Comparison of ENCODE assay signal across 11 cellular contexts in genomic region chr11:60182546-60183330, GRCh38. TPM values are rescaled to one million over a fixed set of nuclear protein-coding genes. Genes with fewer than 3 reads are reported as not detected.
DNase-seq lines count a peak whose midpoint lies in the region; ATAC-seq and TF ChIP-seq lines count a peak whose summit lies in the region.
"Had no signal": no experiment of that assay in that cellular context is flagged by ENCODE, and none has a peak within 500 bp of the region (broad histone marks: within the 10 kb centered on the region; RNA-seq: fewer than 3 reads in every experiment).

MS4A6A (minus strand) TSS chr11:60183083; CDS start chr11:60181727, 1,356 bp downstream.

- H3K36me3 ChIP-seq in PC-9 (ENCODE audit: low read depth): no peaks in the 10 kb centered on the region
- no peaks in the 10 kb centered on the region for H3K36me3 ChIP-seq in naive thymus-derived CD4-positive, alpha-beta T cell (ENCODE audit: control insufficient read depth in 2 of 3, insufficient read depth in 3 of 3, low read length in 3 of 3)
- no peaks in the 10 kb centered on the region for H3K36me3 ChIP-seq in upper lobe of left lung

- H2AFZ ChIP-seq in PC-9: peak within 1 kb of the TSS; percentile 50; the same call in 1 of the 2 replicates

- CTCF ChIA-PET in PC-9 (lab: Charles Lee): interaction anchor here (0.6 kb wide), 1 partner anchor 1007 kb away, joined by 5 read pairs; no protein-coding TSS in a partner anchor
- CTCF ChIA-PET in naive thymus-derived CD4-positive, alpha-beta T cell (lab: Charles Lee): no interaction called here

- no peak within 1 kb of the TSS for H3K4me2 ChIP-seq in PC-9

- H3K27ac Mint-ChIP-seq in naive thymus-derived CD4-positive, alpha-beta T cell: no peak within 1 kb of the TSS

- no peaks in the 10 kb centered on the region for H3K4me1 ChIP-seq in PC-9 (replicated peaks; ENCODE audit: insufficient read depth)
- H3K4me1 ChIP-seq in naive thymus-derived CD4-positive, alpha-beta T cell (ENCODE audit: control insufficient read depth in 2 of 2, insufficient read depth in 2 of 2, low read length in 2 of 2): no peaks in the 10 kb centered on the region
- H3K4me1 ChIP-seq in upper lobe of left lung: no peaks in the 10 kb centered on the region

- 58 to 64% methylated on average over 10 of the region's 10 CpGs for WGBS in upper lobe of left lung, 2 donors

- H4K20me1 ChIP-seq in PC-9 (ENCODE audit: insufficient read depth): no peaks in the 10 kb centered on the region

- DNase-seq in PC-9 (no peak), epithelial cell of esophagus (ENCODE audit: low read depth) (peak; percentile 57), upper lobe of left lung (no peak), D341Med (ENCODE audit: low spot score) (no peak), activated gamma-delta T cell (lab: John Stamatoyannopoulos, UW) (no peak), H4 (ENCODE audit: low spot score) (no peak)
- no peak for DNase-seq in naive thymus-derived CD4-positive, alpha-beta T cell
- DNase-seq: activated effector memory CD4-positive, alpha-beta T cell treated with anti-CD3 and anti-CD28 coated beads, Interleukin-2, amount 50 U/mL, for 16 hours; NCI-H187 treated with DMSO at 0.1 percent for 48 hours had no signal

- TF ChIP-seq CTCF in PC-9 (conservative IDR thresholded peaks at IDR 0.05) (no peak), epithelial cell of esophagus (IDR thresholded peaks at IDR 0.05; ENCODE audit: insufficient read depth, low read depth, low read length, missing control alignments) (no peak), upper lobe of left lung (IDR thresholded peaks at IDR 0.05) (no peak)

- POLR2A ChIA-PET in PC-9 (lab: Charles Lee; ENCODE audit: unreplicated experiment): no interaction called here
- POLR2A ChIA-PET in naive thymus-derived CD4-positive, alpha-beta T cell (lab: Charles Lee): no interaction called here

- no peaks in the 10 kb centered on the region for H3F3A ChIP-seq in PC-9 (ENCODE audit: insufficient read depth, low read depth)

- H3K27me3 ChIP-seq in PC-9 (ENCODE audit: insufficient read depth, low read depth) (no peaks in the 10 kb centered on the region), upper lobe of left lung (no peaks in the 10 kb centered on the region)
- H3K27me3 ChIP-seq in naive thymus-derived CD4-positive, alpha-beta T cell (ENCODE audit: control insufficient read depth in 2 of 2, insufficient read depth in 2 of 2, low read length in 2 of 2): no peaks in the 10 kb centered on the region

- intact Hi-C loops in PC-9 (cut with micrococcal nuclease; ENCODE audit: unreplicated experiment): no loop called here
- intact Hi-C loops in naive thymus-derived CD4-positive, alpha-beta T cell (cut with micrococcal nuclease): no loop called here

- peaks cover 0 to 12% (median 6%) of the 10 kb centered on the region in 11 donors for H3K9me3 Mint-ChIP-seq in naive thymus-derived CD4-positive, alpha-beta T cell

- H3K4me3 ChIP-seq in PC-9: no peak within 1 kb of the TSS
- no peak within 1 kb of the TSS for H3K4me3 ChIP-seq in epithelial cell of esophagus (ENCODE audit: low read length)
- H3K4me3 ChIP-seq in naive thymus-derived CD4-positive, alpha-beta T cell (ENCODE audit: low read length): no peak within 1 kb of the TSS
- peak within 1 kb of the TSS in 3 of 4 donors; percentile 5 to 39 (median 31) for H3K4me3 ChIP-seq in upper lobe of left lung

- BruUV-seq in PC-9 (replicated peaks; lab: Mats Ljungman, UMichigan): no TSS peak

- H3K27me3 Mint-ChIP-seq in naive thymus-derived CD4-positive, alpha-beta T cell: peaks cover 6 to 38% (median 26%) of the 10 kb centered on the region in 5 donors

- no peak within 1 kb of the TSS for H3K27ac ChIP-seq in PC-9
- H3K27ac ChIP-seq in naive thymus-derived CD4-positive, alpha-beta T cell (ENCODE audit: low read depth, low read length): no peak within 1 kb of the TSS
- H3K27ac ChIP-seq in upper lobe of left lung: peak within 1 kb of the TSS; percentile 5 to 73 (median 64)

- H3K4me3 Mint-ChIP-seq in naive thymus-derived CD4-positive, alpha-beta T cell: no peak within 1 kb of the TSS
- H3K4me3 Mint-ChIP-seq: neural crest cell had no signal

- no peak for TF ChIP-seq EP300 in upper lobe of left lung (IDR thresholded peaks at IDR 0.05)

- H3K36me3 Mint-ChIP-seq in naive thymus-derived CD4-positive, alpha-beta T cell: peaks cover 0 to 7% (median 0%) of the 10 kb centered on the region in 5 donors

- H3K9me2 ChIP-seq in PC-9 (ENCODE audit: insufficient read depth): no peaks in the 10 kb centered on the region; the same call in 1 of the 2 replicates

- H3K9me3 ChIP-seq in PC-9 (ENCODE audit: insufficient read depth, low read depth) (no peaks in the 10 kb centered on the region), upper lobe of left lung (no peaks in the 10 kb centered on the region)
- peaks cover 0 to 5% (median 0%) of the 10 kb centered on the region in 3 experiments for H3K9me3 ChIP-seq in naive thymus-derived CD4-positive, alpha-beta T cell (ENCODE audit: control insufficient read depth in 2 of 3, low read length in 3 of 3)

- H3K4me1 Mint-ChIP-seq in naive thymus-derived CD4-positive, alpha-beta T cell: peaks cover 0 to 7% (median 0%) of the 10 kb centered on the region in 7 donors
- H3K4me1 Mint-ChIP-seq: neural crest cell had no signal

- no peaks in the 10 kb centered on the region for H3K79me2 ChIP-seq in PC-9 (ENCODE audit: low read depth)

- peak; percentile 67 for ATAC-seq in naive thymus-derived CD4-positive, alpha-beta T cell
- ATAC-seq in upper lobe of left lung (ENCODE audit: low FRiP score in 2 of 2): peak in 1 of 2 donors; percentile 71

- TF ChIP-seq POLR2A in upper lobe of left lung (IDR thresholded peaks at IDR 0.05): no peak

RNA-seq across cellular contexts. Expression of gene MS4A6A, which starts in this region (rescaled TPM):
- total RNA-seq in PC-9 (2021) (not detected in 2 replicates), upper lobe of left lung (100 to 1,000 TPM in 2 of 6 donors, 10 to 100 TPM in 4; 21.4 to 156 (median 97.0) TPM)
- total RNA-seq in naive thymus-derived CD4-positive, alpha-beta T cell: 100 to 1,000 TPM in 1 of 5 experiments, 10 to 100 TPM in 1, 1 to 10 TPM in 2, not detected in 1; 6.5 to 151 (median 11.5) TPM
- under 1 TPM; 0.28 to 0.82 TPM for polyA plus RNA-seq in naive thymus-derived CD4-positive, alpha-beta T cell
- total RNA-seq in H4 (2014; rRNA removed; shearing (Covaris generic)): not detected in 2 replicates
- total RNA-seq: HT1080, neural crest cell had no signal

Comparison
In these comparisons a context has a peak if more than half of its experiments do, and no peak if none do; other contexts are left out.
1. H3K27ac ChIP-seq: peak in upper lobe of left lung (4 of 4); none in PC-9 (single experiment) and naive thymus-derived CD4-positive, alpha-beta T cell (single experiment).
2. H3K4me3 ChIP-seq: peak in upper lobe of left lung (3 of 4); none in PC-9 (single experiment), epithelial cell of esophagus (single experiment) and naive thymus-derived CD4-positive, alpha-beta T cell (single experiment).